In genomic region chr13:64924401-64924800, GRCh38 we compare ENCODE assay signal across 29 cellular contexts.
"Had no signal": no experiment of that assay in that cellular context is flagged by ENCODE, and none has a peak within 500 bp of the region (broad histone marks: within the 10 kb centered on the region; RNA-seq: fewer than 3 reads in every experiment).

No MANE protein-coding gene starts in this region.

- H3K27me3 ChIP-seq: ovary, right lobe of liver, spleen, stomach, thyroid gland, tibial nerve, vagina had no signal

- H2AFZ ChIP-seq: parathyroid adenoma had no signal

- H3K36me3 ChIP-seq: ovary, right lobe of liver, spleen, stomach, thoracic aorta, thyroid gland, tibial nerve, vagina had no signal

- H3K27ac ChIP-seq: ovary, parathyroid adenoma, psoas muscle, right lobe of liver, skin epidermis, spleen, stomach, thoracic aorta, thyroid gland, tibial nerve, vagina had no signal

- DNase-seq: naive B cell; naive thymus-derived CD8-positive, alpha-beta T cell; nephron progenitor cell; occipital lobe; ovary; right cardiac atrium; right lobe of liver; spleen; stimulated activated CD4-positive, alpha-beta T cell treated with anti-CD3 and anti-CD28 coated beads, Interleukin-12 subunit alpha, Interleukin-12 subunit beta, amount 100 ng/mL, for 4 hours; stimulated activated CD4-positive, alpha-beta T cell treated with anti-CD3 and anti-CD28 coated beads, Interleukin-1b, Interleukin-23, amount 100 ng/mL, for 48 hours; stimulated activated CD4-positive, alpha-beta T cell treated with anti-CD3 and anti-CD28 coated beads, Interleukin-4, amount 100 ng/mL, for 1 hour; stimulated activated CD4-positive, alpha-beta T cell treated with anti-CD3 and anti-CD28 coated beads, Interleukin-4, amount 100 ng/mL, for 4 hours; stimulated activated CD8-positive, alpha-beta memory T cell treated with anti-CD3 and anti-CD28 coated beads, Interleukin-4, amount 100 ng/mL, for 48 hours; stimulated activated naive B cell treated with anti-CD40 and anti-IgM and Interleukin-4, amounts not matched to agents 10 μg/mL and 1 μg/mL and 100 μg/mL, for 72 hours; stimulated activated naive CD4-positive, alpha-beta T cell treated with Interleukin-2 at 50 U/mL for 16 hours; stomach; thyroid gland had no signal

- H3K4me3 Mint-ChIP-seq: naive B cell; naive thymus-derived CD8-positive, alpha-beta T cell; natural killer cell treated with Interleukin-12 subunit alpha and Interleukin-12 subunit beta and Interleukin-15 and Interleukin-18, amount 100 ng/mL, for 72 hours; nephron progenitor cell; neural crest cell; stimulated activated naive B cell treated with anti-CD40 and anti-IgM and Interleukin-4, amounts not matched to agents 10 μg/mL and 1 μg/mL and 100 μg/mL, for 72 hours; stimulated activated naive CD8-positive, alpha-beta T cell treated with anti-CD3 and anti-CD28 coated beads, Interleukin-15, Interleukin-2, amounts not matched to agents 100 ng/mL and 50 ng/mL, for 24 hours; type B pancreatic cell had no signal

- H3K4me2 ChIP-seq: smooth muscle cell had no signal

- H3K4me1 Mint-ChIP-seq: naive B cell; nephron progenitor cell; neural crest cell; stimulated activated naive B cell treated with anti-CD40 and anti-IgM and Interleukin-4, amounts not matched to agents 10 μg/mL and 1 μg/mL and 100 μg/mL, for 72 hours had no signal

- H3K4me3 ChIP-seq: ovary, psoas muscle, right lobe of liver, skin epidermis, smooth muscle cell, spleen, stomach, thoracic aorta, thyroid gland, tibial nerve, vagina had no signal

- H3K79me2 ChIP-seq: parathyroid adenoma had no signal

- H3K9ac ChIP-seq: parathyroid adenoma had no signal

- H3K9me3 ChIP-seq: ovary, psoas muscle, right lobe of liver, thoracic aorta, thyroid gland, tibial nerve, vagina had no signal

- H3K4me1 ChIP-seq: parathyroid adenoma, psoas muscle, right lobe of liver, spleen, stomach, thyroid gland, tibial nerve, vagina had no signal

- ATAC-seq: naive thymus-derived CD8-positive, alpha-beta T cell; natural killer cell treated with Interleukin-12 subunit alpha and Interleukin-12 subunit beta and Interleukin-15 and Interleukin-18, amount 100 ng/mL, for 72 hours; psoas muscle; right cardiac atrium had no signal

- H3K36me3 Mint-ChIP-seq: naive B cell; naive thymus-derived CD8-positive, alpha-beta T cell; stimulated activated naive B cell treated with anti-CD40 and anti-IgM and Interleukin-4, amounts not matched to agents 10 μg/mL and 1 μg/mL and 100 μg/mL, for 72 hours; type B pancreatic cell had no signal

- H3K27ac Mint-ChIP-seq: naive B cell; naive thymus-derived CD8-positive, alpha-beta T cell; natural killer cell treated with Interleukin-12 subunit alpha and Interleukin-12 subunit beta and Interleukin-15 and Interleukin-18, amount 100 ng/mL, for 72 hours; nephron progenitor cell; progenitor cell of endocrine pancreas; stimulated activated naive B cell treated with anti-CD40 and anti-IgM and Interleukin-4, amounts not matched to agents 10 μg/mL and 1 μg/mL and 100 μg/mL, for 72 hours; stimulated activated naive CD8-positive, alpha-beta T cell treated with anti-CD3 and anti-CD28 coated beads, Interleukin-15, Interleukin-2, amounts not matched to agents 100 ng/mL and 50 ng/mL, for 24 hours; type B pancreatic cell had no signal

- H3K9me3 Mint-ChIP-seq: nephron progenitor cell; neural crest cell; stimulated activated naive B cell treated with anti-CD40 and anti-IgM and Interleukin-4, amounts not matched to agents 10 μg/mL and 1 μg/mL and 100 μg/mL, for 72 hours; stimulated activated naive CD8-positive, alpha-beta T cell treated with anti-CD3 and anti-CD28 coated beads, Interleukin-15, Interleukin-2, amounts not matched to agents 100 ng/mL and 50 ng/mL, for 24 hours; type B pancreatic cell had no signal
